In genomic region chr3:105365536-105366301, GRCh38 we compare ENCODE assay signal across 9 cellular contexts. TPM values are rescaled to one million over a fixed set of nuclear protein-coding genes. Genes with fewer than 3 reads are reported as not detected.
DNase-seq lines count a peak whose midpoint lies in the region; ATAC-seq, FAIRE-seq and TF ChIP-seq lines count a peak whose summit lies in the region.
"Had no signal": no experiment of that assay in that cellular context is flagged by ENCODE, and none has a peak within 500 bp of the region (broad histone marks: within the 10 kb centered on the region; RNA-seq: fewer than 3 reads in every experiment).

No MANE protein-coding gene starts in this region.

- WGBS in right cardiac atrium: 3% methylated on average over 24 of the region's 24 CpGs

- no peak for TF ChIP-seq POLR2A in H54 (IDR thresholded peaks at IDR 0.05; ENCODE audit: low read depth, low read length)

- no peaks in the 10 kb centered on the region for H3K36me3 ChIP-seq in rectal smooth muscle tissue (ENCODE audit: control insufficient read depth, insufficient read depth, low read length)

- H3K27ac Mint-ChIP-seq in Calu3 (ENCODE audit: unreplicated experiment): peak overlapping the region; percentile 99
- H3K27ac Mint-ChIP-seq in activated naive CD8-positive, alpha-beta T cell treated with anti-CD3 and anti-CD28 coated beads for 36 hours: no peak overlapping the region

- peak; percentile 21 for DNase-seq in Calu3
- peak; percentile 89 for DNase-seq in LHCN-M2 (ENCODE audit: low read depth)
- no peak for DNase-seq in activated naive CD8-positive, alpha-beta T cell treated with anti-CD3 and anti-CD28 coated beads for 36 hours
- DNase-seq in right cardiac atrium: peak in 2 of 3 donors; percentile 5 to 30
- no peak for DNase-seq in NCI-H446 treated with DMSO at 0.1 percent for 48 hours (lab: John Stamatoyannopoulos, UW)
- no peak for DNase-seq in H54 (ENCODE audit: insufficient read length, low spot score)
- no peak for DNase-seq in GM10248 (ENCODE audit: extremely low spot score)

- CTCF ChIA-PET in Calu3 (lab: Charles Lee): interaction anchor here (0.6 to 2.7 kb wide), 5 partner anchors 758 to 1551 kb away, joined by 3 to 14 read pairs (median 5); no protein-coding TSS in a partner anchor
- CTCF ChIA-PET in GM10248 (lab: Yijun Ruan, JAX): interaction anchor here (1.0 to 1.7 kb wide), 7 partner anchors 20 to 769 kb away, joined by 3 to 5 read pairs (median 4); no protein-coding TSS in a partner anchor

- peak; percentile 2 to 18 for ATAC-seq in right cardiac atrium

- intact Hi-C loops in Calu3 (cut with micrococcal nuclease; ENCODE audit: unreplicated experiment): loop anchor here (1.0 to 10.0 kb wide), 7 partner anchors 248 to 1088 kb away; no protein-coding TSS in a partner anchor
- intact Hi-C loops in right cardiac atrium (cut with DNase I): loop anchor here in 1 of 4 donors (10.0 kb wide), 1 partner anchor 159 kb away; no protein-coding TSS in a partner anchor

- TF ChIP-seq CTCF in Calu3 (IDR thresholded peaks at IDR 0.05; ENCODE audit: unreplicated experiment) (no peak), GM10248 (IDR thresholded peaks at IDR 0.05; ENCODE audit: control extremely low read depth, extremely low read depth, low read depth, missing control alignments) (no peak)

- H3K9me3 Mint-ChIP-seq in Calu3 (ENCODE audit: low read depth, unreplicated experiment): no peaks in the 10 kb centered on the region
- no peaks in the 10 kb centered on the region for H3K9me3 Mint-ChIP-seq in activated naive CD8-positive, alpha-beta T cell treated with anti-CD3 and anti-CD28 coated beads for 36 hours

- TSS peak; percentile 26 for BruUV-seq in Calu3 (replicated peaks; lab: Mats Ljungman, UMichigan)

- H3K4me1 ChIP-seq in right cardiac atrium (ENCODE audit: control insufficient read depth, insufficient read depth, low read length) (no peaks in the 10 kb centered on the region), rectal smooth muscle tissue (ENCODE audit: control insufficient read depth, insufficient read depth, low read length) (no peaks in the 10 kb centered on the region)

- no peaks in the 10 kb centered on the region for H3K27me3 Mint-ChIP-seq in Calu3 (ENCODE audit: unreplicated experiment)
- H3K27me3 Mint-ChIP-seq in activated naive CD8-positive, alpha-beta T cell treated with anti-CD3 and anti-CD28 coated beads for 36 hours: peaks cover 23% of the 10 kb centered on the region

- H3K9ac ChIP-seq in rectal smooth muscle tissue (ENCODE audit: low read length): no peak overlapping the region

- peak overlapping the region; percentile 51 for H3K4me3 ChIP-seq in right cardiac atrium (ENCODE audit: low read length)
- H3K4me3 ChIP-seq in rectal smooth muscle tissue (ENCODE audit: low read length): peak overlapping the region; percentile 82

- POLR2A ChIA-PET in GM10248 (lab: Yijun Ruan, JAX): no interaction called here

- no peaks in the 10 kb centered on the region for H3K27me3 ChIP-seq in right cardiac atrium (ENCODE audit: control insufficient read depth, insufficient read depth)
- H3K27me3 ChIP-seq in rectal smooth muscle tissue (ENCODE audit: control insufficient read depth, insufficient read depth, low read length): no peaks in the 10 kb centered on the region

- peak overlapping the region; percentile 92 for H3K4me3 Mint-ChIP-seq in Calu3 (ENCODE audit: low read depth, unreplicated experiment)
- H3K4me3 Mint-ChIP-seq in activated naive CD8-positive, alpha-beta T cell treated with anti-CD3 and anti-CD28 coated beads for 36 hours: peak overlapping the region; percentile 90

- H3K36me3 Mint-ChIP-seq in Calu3 (ENCODE audit: insufficient read depth, unreplicated experiment): peaks cover 58% of the 10 kb centered on the region
- peaks cover 4% of the 10 kb centered on the region for H3K36me3 Mint-ChIP-seq in activated naive CD8-positive, alpha-beta T cell treated with anti-CD3 and anti-CD28 coated beads for 36 hours

- H3K4me1 Mint-ChIP-seq in Calu3 (ENCODE audit: low read depth, unreplicated experiment): no peaks in the 10 kb centered on the region
- H3K4me1 Mint-ChIP-seq in activated naive CD8-positive, alpha-beta T cell treated with anti-CD3 and anti-CD28 coated beads for 36 hours: peaks cover 37% of the 10 kb centered on the region

- FAIRE-seq in H54 (lab: Jason Lieb, UNC): no peak
- FAIRE-seq: TTC549 had no signal

- no peaks in the 10 kb centered on the region for H3K9me3 ChIP-seq in right cardiac atrium (ENCODE audit: control insufficient read depth, low read length)

- H3K27ac ChIP-seq in right cardiac atrium (ENCODE audit: low read length): peak overlapping the region; percentile 20
- H3K27ac ChIP-seq in rectal smooth muscle tissue (ENCODE audit: low read depth, low read length): no peak overlapping the region

RNA-seq across cellular contexts. Expression of gene ALCAM, which starts 1.0 kb away (rescaled TPM):
- 146 and 166 TPM in 2 replicates for total RNA-seq in Calu3 (2022)
- total RNA-seq in LHCN-M2 (2014; rRNA removed): 94.7 and 107 TPM in 2 replicates
- polyA plus RNA-seq in LHCN-M2 (2012): 54.2 TPM
- 10 to 100 TPM; 20.9 to 21.7 TPM for total RNA-seq in activated naive CD8-positive, alpha-beta T cell treated with anti-CD3 and anti-CD28 coated beads for 36 hours
- 10 to 100 TPM; 14.4 to 50.9 (median 18.4) TPM for total RNA-seq in right cardiac atrium
- 5.3 TPM for polyA plus RNA-seq in right cardiac atrium

Comparison
In these comparisons a context has a peak if more than half of its experiments do, and no peak if none do; other contexts are left out.
1. DNase-seq: peak in Calu3 (single experiment), LHCN-M2 (single experiment) and right cardiac atrium (2 of 3); none in activated naive CD8-positive, alpha-beta T cell treated with anti-CD3 and anti-CD28 coated beads for 36 hours (single experiment), NCI-H446 treated with DMSO at 0.1 percent for 48 hours (single experiment), H54 (single experiment) and GM10248 (single experiment).